Comparison of ENCODE assay signal across 17 cellular contexts in genomic region chr6:85368631-85369030, GRCh38.
A peak's percentile ranks its signal among the peaks of the same experiment; 100 is the strongest.
DNase-seq lines count a peak whose midpoint lies in the region; ATAC-seq and TF ChIP-seq lines count a peak whose summit lies in the region.
"Had no signal": no experiment of that assay in that cellular context is flagged by ENCODE, and none has a peak within 500 bp of the region (broad histone marks: within the 10 kb centered on the region; RNA-seq: fewer than 3 reads in every experiment).

No MANE protein-coding gene starts in this region.

- H3K4me1 ChIP-seq in ovary (ENCODE audit: insufficient read depth) (no peaks in the 10 kb centered on the region), trophoblast cell (ENCODE audit: control insufficient read depth in 1 of 2, insufficient read depth in 2 of 2, low read length in 2 of 2) (no peaks in the 10 kb centered on the region)
- H3K4me1 ChIP-seq: BLaER1 had no signal

- no peak overlapping the region for H2AFZ ChIP-seq in trophoblast cell (ENCODE audit: insufficient read depth, low read length, poor library complexity)

- H4K12ac ChIP-seq in trophoblast cell (ENCODE audit: low read depth, low read length): no peak overlapping the region

- H2BK12ac ChIP-seq in trophoblast cell (ENCODE audit: low read length): no peak overlapping the region

- no peak for TF ChIP-seq POLR2A in ovary (IDR thresholded peaks at IDR 0.05)

- H4K8ac ChIP-seq in trophoblast cell (ENCODE audit: low read depth, low read length): no peak overlapping the region

- H3K9me3 Mint-ChIP-seq in activated naive CD8-positive, alpha-beta T cell treated with anti-CD3 and anti-CD28 coated beads, Interleukin-2, amount 10 ng/mL, durations not matched to agents 7 days and 5 days: peaks cover 3% of the 10 kb centered on the region
- no peaks in the 10 kb centered on the region for H3K9me3 Mint-ChIP-seq in activated naive CD8-positive, alpha-beta T cell treated with anti-CD3 and anti-CD28 coated beads, Interleukin-2, amount 50 U/mL, for 24 hours

- H3K4me1 Mint-ChIP-seq in activated naive CD8-positive, alpha-beta T cell treated with anti-CD3 and anti-CD28 coated beads, Interleukin-2, amount 10 ng/mL, durations not matched to agents 7 days and 5 days: peaks cover 7% of the 10 kb centered on the region
- peaks cover 12% of the 10 kb centered on the region for H3K4me1 Mint-ChIP-seq in activated naive CD8-positive, alpha-beta T cell treated with anti-CD3 and anti-CD28 coated beads, Interleukin-2, amount 50 U/mL, for 24 hours

- H3K4me3 ChIP-seq in Jurkat, Clone E6-1 (ENCODE audit: low read length): no peak overlapping the region
- H3K4me3 ChIP-seq in ovary: no peak overlapping the region
- H3K4me3 ChIP-seq in trophoblast cell (ENCODE audit: low read depth, low read length): no peak overlapping the region
- H3K4me3 ChIP-seq: BLaER1, SJSA1 had no signal

- H3K79me1 ChIP-seq in trophoblast cell (ENCODE audit: low read length): no peaks in the 10 kb centered on the region

- no peaks in the 10 kb centered on the region for H3K36me3 Mint-ChIP-seq in activated naive CD8-positive, alpha-beta T cell treated with anti-CD3 and anti-CD28 coated beads, Interleukin-2, amount 10 ng/mL, durations not matched to agents 7 days and 5 days
- no peaks in the 10 kb centered on the region for H3K36me3 Mint-ChIP-seq in activated naive CD8-positive, alpha-beta T cell treated with anti-CD3 and anti-CD28 coated beads, Interleukin-2, amount 50 U/mL, for 24 hours (ENCODE audit: low read depth)

- no peak overlapping the region for H2BK5ac ChIP-seq in trophoblast cell (ENCODE audit: low read depth, low read length, poor library complexity)

- no peaks in the 10 kb centered on the region for H3K36me3 ChIP-seq in ovary
- no peaks in the 10 kb centered on the region for H3K36me3 ChIP-seq in trophoblast cell (ENCODE audit: control insufficient read depth in 1 of 2, insufficient read depth in 2 of 2, low read length in 2 of 2)
- H3K36me3 ChIP-seq: BLaER1, SJSA1 had no signal

- H3K23ac ChIP-seq in trophoblast cell (ENCODE audit: low read length): no peak overlapping the region

- whole genome bisulfite sequencing in ovary, 3 donors: 58 to 79% (median 67%) methylated on average over 5 of the region's 5 CpGs
- WGBS in trophoblast cell (ENCODE audit: extremely low coverage, insufficient coverage, insufficient read length): no CpG with 5 or more reads among the region's 5 CpGs

- POLR2A ChIA-PET in activated naive CD8-positive, alpha-beta T cell treated with anti-CD3 and anti-CD28 coated beads, Interleukin-2, amount 10 ng/mL, durations not matched to agents 7 days and 5 days (lab: Charles Lee): no interaction called here

- H3K9ac ChIP-seq in trophoblast cell (ENCODE audit: low read length): no peak overlapping the region
- H3K9ac ChIP-seq: BLaER1 had no signal

- H2AK5ac ChIP-seq in trophoblast cell (ENCODE audit: low read length): no peak overlapping the region

- no peak overlapping the region for H3K27ac Mint-ChIP-seq in activated naive CD8-positive, alpha-beta T cell treated with anti-CD3 and anti-CD28 coated beads, Interleukin-2, amount 10 ng/mL, durations not matched to agents 7 days and 5 days
- H3K27ac Mint-ChIP-seq in activated naive CD8-positive, alpha-beta T cell treated with anti-CD3 and anti-CD28 coated beads, Interleukin-2, amount 50 U/mL, for 24 hours: no peak overlapping the region
- H3K27ac Mint-ChIP-seq: CD8-positive, alpha-beta memory T cell; HFFc6 had no signal

- intact Hi-C loops in ovary (cut with DNase I): no loop called here

- no peak overlapping the region for H4K91ac ChIP-seq in trophoblast cell (ENCODE audit: low read depth, low read length)

- no peak overlapping the region for H3K4me2 ChIP-seq in trophoblast cell (ENCODE audit: low read length)
- H3K4me2 ChIP-seq: BLaER1 had no signal

- no peak overlapping the region for H3K14ac ChIP-seq in trophoblast cell (ENCODE audit: low read length)

- no peak for TF ChIP-seq CTCF in ovary (IDR thresholded peaks at IDR 0.05)

- H3K27ac ChIP-seq in ovary: no peak overlapping the region
- no peak overlapping the region for H3K27ac ChIP-seq in trophoblast cell (ENCODE audit: low read depth, low read length)
- H3K27ac ChIP-seq: BLaER1, SJSA1 had no signal

- H3K4me3 Mint-ChIP-seq in activated naive CD8-positive, alpha-beta T cell treated with anti-CD3 and anti-CD28 coated beads, Interleukin-2, amount 10 ng/mL, durations not matched to agents 7 days and 5 days: no peak overlapping the region
- H3K4me3 Mint-ChIP-seq in activated naive CD8-positive, alpha-beta T cell treated with anti-CD3 and anti-CD28 coated beads, Interleukin-2, amount 50 U/mL, for 24 hours: no peak overlapping the region
- H3K4me3 Mint-ChIP-seq: CD8-positive, alpha-beta memory T cell; HFFc6 had no signal

- H3K79me2 ChIP-seq in trophoblast cell (ENCODE audit: control insufficient read depth, insufficient read depth, low read length, poor library complexity): no peaks in the 10 kb centered on the region

- TF ChIP-seq EP300 in ovary (IDR thresholded peaks at IDR 0.05): no peak

- no peak overlapping the region for H2BK120ac ChIP-seq in trophoblast cell (ENCODE audit: insufficient read depth, low read length, poor library complexity)

- H3K4ac ChIP-seq in trophoblast cell (ENCODE audit: low read depth, low read length): no peak overlapping the region

- peak; percentile 47 for ATAC-seq in activated naive CD8-positive, alpha-beta T cell treated with anti-CD3 and anti-CD28 coated beads, Interleukin-2, amount 10 ng/mL, durations not matched to agents 7 days and 5 days (ENCODE audit: low read depth)
- ATAC-seq in activated naive CD8-positive, alpha-beta T cell treated with anti-CD3 and anti-CD28 coated beads, Interleukin-2, amount 50 U/mL, for 24 hours: no peak
- peak; percentile 64 for ATAC-seq in GM21786 (IDR thresholded peaks at IDR 0.05; ENCODE audit: unreplicated experiment)

- no peak overlapping the region for H3K18ac ChIP-seq in trophoblast cell (ENCODE audit: low read length)

- no peaks in the 10 kb centered on the region for H3K27me3 Mint-ChIP-seq in activated naive CD8-positive, alpha-beta T cell treated with anti-CD3 and anti-CD28 coated beads, Interleukin-2, amount 10 ng/mL, durations not matched to agents 7 days and 5 days
- no peaks in the 10 kb centered on the region for H3K27me3 Mint-ChIP-seq in activated naive CD8-positive, alpha-beta T cell treated with anti-CD3 and anti-CD28 coated beads, Interleukin-2, amount 50 U/mL, for 24 hours

- H3K9me3 ChIP-seq in ovary (no peaks in the 10 kb centered on the region), trophoblast cell (ENCODE audit: insufficient read depth, low read depth, low read length) (no peaks in the 10 kb centered on the region)
- H3K9me3 ChIP-seq: BLaER1, SJSA1 had no signal

- H3K27me3 ChIP-seq in ovary (no peaks in the 10 kb centered on the region), trophoblast cell (ENCODE audit: insufficient read depth, low read length) (no peaks in the 10 kb centered on the region)
- H3K27me3 ChIP-seq: BLaER1, SJSA1 had no signal

- DNase-seq in activated naive CD8-positive, alpha-beta T cell treated with anti-CD3 and anti-CD28 coated beads, Interleukin-2, amount 10 ng/mL, durations not matched to agents 7 days and 5 days: no peak
- no peak for DNase-seq in activated naive CD8-positive, alpha-beta T cell treated with anti-CD3 and anti-CD28 coated beads, Interleukin-2, amount 50 U/mL, for 24 hours
- DNase-seq in Jurkat, Clone E6-1 (ENCODE audit: low read depth, low spot score): peak; percentile 96
- no peak for DNase-seq in effector CD8-positive, alpha-beta T cell (lab: John Stamatoyannopoulos, UW)
- DNase-seq in ovary: no peak
- DNase-seq in trophoblast cell: no peak
- no peak for DNase-seq in NCI-H2029 (lab: John Stamatoyannopoulos, UW)
- DNase-seq: GF-D8, HFFc6, KG1, NCI-H146, NCI-H510A treated with DMSO at 0.1 percent for 48 hours, SW 1271 had no signal
